ENCODE assay signal across 10 cellular contexts in the genomic region with DNA sequence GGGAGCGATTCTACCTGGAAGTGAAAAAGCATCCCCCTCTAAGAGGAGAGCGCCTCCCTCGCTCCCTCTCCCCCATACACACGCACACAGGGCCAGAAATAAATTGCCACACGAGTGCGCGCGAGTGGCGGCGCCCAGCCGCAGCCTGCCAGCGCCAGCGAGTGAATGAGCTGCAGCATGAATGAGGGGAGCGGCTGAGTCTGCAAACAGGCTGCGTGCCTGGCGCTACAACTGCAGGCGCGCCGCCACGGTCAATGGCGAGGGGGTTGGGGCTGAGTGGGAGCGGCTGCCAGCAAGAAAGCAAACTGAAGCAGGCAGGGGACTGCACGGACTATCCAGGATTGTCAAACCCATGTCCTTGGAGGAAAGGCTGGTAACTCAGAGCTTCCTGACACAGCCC. TPM values are rescaled to one million over a fixed set of nuclear protein-coding genes. Genes with fewer than 3 reads are reported as not detected.
A peak's percentile ranks its signal among the peaks of the same experiment; 100 is the strongest.
DNase-seq lines count a peak whose midpoint lies in the region; ATAC-seq and TF ChIP-seq lines count a peak whose summit lies in the region.
"Had no signal": no experiment of that assay in that cellular context is flagged by ENCODE, and none has a peak within 500 bp of the region (broad histone marks: within the 10 kb centered on the region; RNA-seq: fewer than 3 reads in every experiment).

No MANE protein-coding gene starts in this region.

- H3K36me3 ChIP-seq in WERI-Rb-1 = no peaks in the 10 kb centered on the region

- no peak overlapping the region for H3K27ac Mint-ChIP-seq in activated CD8-positive, alpha-beta memory T cell treated with anti-CD3 and anti-CD28 coated beads, Interleukin-2, amount 10 ng/mL, durations not matched to agents 7 days and 5 days

- H3K9me3 ChIP-seq in WERI-Rb-1 (ENCODE audit: severe bottlenecking) = no peaks in the 10 kb centered on the region

- peaks cover 80% of the 10 kb centered on the region for H3K27me3 ChIP-seq in WERI-Rb-1 (ENCODE audit: insufficient read depth, low read depth, severe bottlenecking)

- intact Hi-C loops in left cardiac atrium (cut with DNase I) = loop anchor here (5.0 kb wide), 2 partner anchors 42 to 107 kb away; no protein-coding TSS in a partner anchor

- TF ChIP-seq CTCF in WERI-Rb-1 (IDR thresholded peaks at IDR 0.05; ENCODE audit: low read depth, low read length) = no peak

- peaks cover 5% of the 10 kb centered on the region for H3K4me1 Mint-ChIP-seq in activated CD8-positive, alpha-beta memory T cell treated with anti-CD3 and anti-CD28 coated beads, Interleukin-2, amount 10 ng/mL, durations not matched to agents 7 days and 5 days

- H3K9me3 Mint-ChIP-seq in activated CD8-positive, alpha-beta memory T cell treated with anti-CD3 and anti-CD28 coated beads, Interleukin-2, amount 10 ng/mL, durations not matched to agents 7 days and 5 days (ENCODE audit: low read depth) = no peaks in the 10 kb centered on the region

- DNase-seq in activated CD8-positive, alpha-beta memory T cell treated with anti-CD3 and anti-CD28 coated beads, Interleukin-2, amount 10 ng/mL, durations not matched to agents 7 days and 5 days = no peak
- DNase-seq in activated CD8-positive, alpha-beta memory T cell treated with anti-CD3 and anti-CD28 coated beads for 24 hours = no peak
- peak; percentile 11 for DNase-seq in WERI-Rb-1
- DNase-seq in left cardiac atrium = peak; percentile 54
- peak; percentile 18 for DNase-seq in renal cortical epithelial cell (ENCODE audit: low read depth)
- DNase-seq in stimulated activated CD8-positive, alpha-beta memory T cell treated with anti-CD3 and anti-CD28 coated beads, Interleukin-4, amount 100 ng/mL, for 48 hours = no peak

- CTCF ChIA-PET in activated CD8-positive, alpha-beta memory T cell treated with anti-CD3 and anti-CD28 coated beads, Interleukin-2, amount 10 ng/mL, durations not matched to agents 7 days and 5 days (lab: Charles Lee) = interaction anchor here (1.0 to 2.1 kb wide), 5 partner anchors 9 to 108 kb away, joined by 3 to 6 read pairs (median 4); no protein-coding TSS in a partner anchor

- no peak overlapping the region for H3K4me3 ChIP-seq in WERI-Rb-1 (ENCODE audit: low read depth, low read length)

- H3K4me3 Mint-ChIP-seq in activated CD8-positive, alpha-beta memory T cell treated with anti-CD3 and anti-CD28 coated beads, Interleukin-2, amount 10 ng/mL, durations not matched to agents 7 days and 5 days = no peak overlapping the region

- H3K27me3 Mint-ChIP-seq in activated CD8-positive, alpha-beta memory T cell treated with anti-CD3 and anti-CD28 coated beads, Interleukin-2, amount 10 ng/mL, durations not matched to agents 7 days and 5 days = peaks cover 15% of the 10 kb centered on the region

- no peak overlapping the region for H3K27ac ChIP-seq in WERI-Rb-1

- ATAC-seq in activated CD8-positive, alpha-beta memory T cell treated with anti-CD3 and anti-CD28 coated beads, Interleukin-2, amount 10 ng/mL, durations not matched to agents 7 days and 5 days = peak; percentile 23
- peak; percentile 86 to 94 for ATAC-seq in left cardiac atrium
- no peak for ATAC-seq in GM19035 (IDR thresholded peaks at IDR 0.05; ENCODE audit: unreplicated experiment)
- no peak for ATAC-seq in HG02763 (IDR thresholded peaks at IDR 0.05; ENCODE audit: unreplicated experiment)

- no peaks in the 10 kb centered on the region for H3K36me3 Mint-ChIP-seq in activated CD8-positive, alpha-beta memory T cell treated with anti-CD3 and anti-CD28 coated beads, Interleukin-2, amount 10 ng/mL, durations not matched to agents 7 days and 5 days

RNA-seq across cellular contexts. Expression of a gene that starts 2.2 kb away (rescaled TPM):
- not detected for total RNA-seq in activated CD8-positive, alpha-beta memory T cell treated with anti-CD3 and anti-CD28 coated beads, Interleukin-2, amount 10 ng/mL, durations not matched to agents 7 days and 5 days
- total RNA-seq in left cardiac atrium = under 1 TPM in 1 of 2 donors, not detected in 1; 0.31 TPM
- total RNA-seq in renal cortical epithelial cell = 0.55 TPM in 1 of 2 replicates, not detected in the other
- total RNA-seq: Daoy, SK-MEL-5 had no signal

Comparison
In these comparisons a context has a peak if more than half of its experiments do, and no peak if none do; other contexts are left out.
1. ATAC-seq: peak in activated CD8-positive, alpha-beta memory T cell treated with anti-CD3 and anti-CD28 coated beads, Interleukin-2, amount 10 ng/mL, durations not matched to agents 7 days and 5 days (single experiment) and left cardiac atrium (2 of 2); none in GM19035 (single experiment) and HG02763 (single experiment).
2. DNase-seq: peak in WERI-Rb-1 (single experiment), left cardiac atrium (single experiment) and renal cortical epithelial cell (single experiment); none in activated CD8-positive, alpha-beta memory T cell treated with anti-CD3 and anti-CD28 coated beads, Interleukin-2, amount 10 ng/mL, durations not matched to agents 7 days and 5 days (single experiment), activated CD8-positive, alpha-beta memory T cell treated with anti-CD3 and anti-CD28 coated beads for 24 hours (single experiment) and stimulated activated CD8-positive, alpha-beta memory T cell treated with anti-CD3 and anti-CD28 coated beads, Interleukin-4, amount 100 ng/mL, for 48 hours (single experiment).